ENCODE assay signal across 38 cellular contexts in the genomic region with DNA sequence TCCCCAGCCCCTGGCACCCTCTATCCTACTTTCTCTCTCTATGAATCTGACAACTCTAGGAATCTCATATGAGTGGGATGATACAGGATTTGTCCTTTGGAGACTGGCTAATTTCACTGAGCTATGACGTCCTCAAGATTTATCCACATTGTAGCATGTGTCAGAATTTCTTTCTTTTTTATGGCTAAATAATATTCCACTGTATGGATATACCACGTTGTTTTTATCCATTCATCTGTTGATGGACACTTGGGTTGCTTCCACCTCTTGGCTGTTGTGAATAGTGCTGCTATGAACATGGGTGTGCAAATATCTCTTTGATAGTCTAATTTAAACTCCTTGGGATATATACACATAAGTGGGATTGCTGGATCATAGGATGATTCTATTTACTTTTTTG.
"Had no signal": no experiment of that assay in that cellular context is flagged by ENCODE, and none has a peak within 500 bp of the region (broad histone marks: within the 10 kb centered on the region; RNA-seq: fewer than 3 reads in every experiment).

No MANE protein-coding gene starts in this region.

- H3K4me1 Mint-ChIP-seq: activated naive CD4-positive, alpha-beta T cell treated with anti-CD3 and anti-CD28 coated beads, Interleukin-2, amount 10 ng/mL, durations not matched to agents 7 days and 5 days; activated naive CD4-positive, alpha-beta T cell treated with anti-CD3 and anti-CD28 coated beads, Interleukin-2, amount 50 U/mL, for 24 hours; activated naive CD8-positive, alpha-beta T cell treated with anti-CD3 and anti-CD28 coated beads for 36 hours; activated naive CD8-positive, alpha-beta T cell treated with anti-CD3 and anti-CD28 coated beads, Interleukin-2, amount 10 ng/mL, durations not matched to agents 7 days and 5 days; activated naive CD8-positive, alpha-beta T cell treated with anti-CD3 and anti-CD28 coated beads, Interleukin-2, amount 50 U/mL, for 24 hours; activated T-helper 17 cell treated with anti-CD3 and anti-CD28 coated beads, Interleukin-2, amount 50 U/mL, for 72 hours; brain; central memory CD8-positive, alpha-beta T cell had no signal

- H3K27ac ChIP-seq: adrenal gland, ascending aorta, body of pancreas, brain microvascular endothelial cell, breast epithelium, cardiac muscle cell, colonic mucosa had no signal

- H3K4me3 Mint-ChIP-seq: activated naive CD4-positive, alpha-beta T cell treated with anti-CD3 and anti-CD28 coated beads for 36 hours; activated naive CD4-positive, alpha-beta T cell treated with anti-CD3 and anti-CD28 coated beads, Interleukin-2, amount 10 ng/mL, durations not matched to agents 7 days and 5 days; activated naive CD4-positive, alpha-beta T cell treated with anti-CD3 and anti-CD28 coated beads, Interleukin-2, amount 50 U/mL, for 24 hours; activated naive CD8-positive, alpha-beta T cell; activated naive CD8-positive, alpha-beta T cell treated with anti-CD3 and anti-CD28 coated beads for 36 hours; activated naive CD8-positive, alpha-beta T cell treated with anti-CD3 and anti-CD28 coated beads, Interleukin-2, amount 10 ng/mL, durations not matched to agents 7 days and 5 days; activated naive CD8-positive, alpha-beta T cell treated with anti-CD3 and anti-CD28 coated beads, Interleukin-2, amount 50 U/mL, for 24 hours; activated T-cell treated with anti-CD3 and anti-CD28 coated beads, Interleukin-2, amount 50 U/mL, for 72 hours; activated T-helper 1 cell treated with anti-CD3 and anti-CD28 coated beads, Interleukin-12 subunit alpha, Interleukin-12 subunit beta, Interleukin-2, Interleukin-4 antibody, amounts not matched to agents 30 ng/mL and 10 ng/mL and 1 ng/mL, durations not matched to agents 14 hours and 24 hours and 36 hours; activated T-helper 17 cell treated with anti-CD3 and anti-CD28 coated beads, Interleukin-2, amount 50 U/mL, for 72 hours; brain; central memory CD8-positive, alpha-beta T cell had no signal

- H3K27me3 Mint-ChIP-seq: activated naive CD4-positive, alpha-beta T cell treated with anti-CD3 and anti-CD28 coated beads, Interleukin-2, amount 50 U/mL, for 24 hours; activated naive CD8-positive, alpha-beta T cell; activated naive CD8-positive, alpha-beta T cell treated with anti-CD3 and anti-CD28 coated beads for 36 hours; activated naive CD8-positive, alpha-beta T cell treated with anti-CD3 and anti-CD28 coated beads, Interleukin-2, amount 50 U/mL, for 24 hours had no signal

- ATAC-seq: activated naive CD4-positive, alpha-beta T cell treated with anti-CD3 and anti-CD28 coated beads, Interleukin-2, amount 50 U/mL, for 72 hours; activated naive CD8-positive, alpha-beta T cell treated with anti-CD3 and anti-CD28 coated beads, Interleukin-2, amount 50 U/mL, for 24 hours; activated T-cell treated with anti-CD3 and anti-CD28 coated beads, Interleukin-2, amount 50 U/mL, for 72 hours; activated T-helper 17 cell treated with anti-CD3 and anti-CD28 coated beads, Interleukin-2, amount 50 U/mL, for 72 hours; body of pancreas had no signal

- H3K27me3 ChIP-seq: adrenal gland, ascending aorta, body of pancreas, brain microvascular endothelial cell, breast epithelium, cardiac muscle cell, colonic mucosa had no signal

- H3K36me3 Mint-ChIP-seq: activated naive CD4-positive, alpha-beta T cell treated with anti-CD3 and anti-CD28 coated beads, Interleukin-2, amount 10 ng/mL, durations not matched to agents 7 days and 5 days; activated naive CD8-positive, alpha-beta T cell treated with anti-CD3 and anti-CD28 coated beads for 36 hours; activated naive CD8-positive, alpha-beta T cell treated with anti-CD3 and anti-CD28 coated beads, Interleukin-2, amount 10 ng/mL, durations not matched to agents 7 days and 5 days had no signal

- H3K4me1 ChIP-seq: ascending aorta, breast epithelium, colonic mucosa had no signal

- DNase-seq: activated effector memory CD4-positive, alpha-beta T cell treated with anti-CD3 and anti-CD28 coated beads, Interleukin-2, amount 50 U/mL, for 16 hours; activated effector memory CD4-positive, alpha-beta T cell treated with Interleukin-2 at 50 U/mL for 16 hours; activated gamma-delta T cell; activated gamma-delta T cell treated with Interleukin-2 at 50 U/mL for 16 hours; activated naive CD4-positive, alpha-beta T cell; activated naive CD4-positive, alpha-beta T cell treated with anti-CD3 and anti-CD28 coated beads for 36 hours; activated naive CD4-positive, alpha-beta T cell treated with anti-CD3 and anti-CD28 coated beads, Interleukin-2, amount 10 ng/mL, durations not matched to agents 7 days and 5 days; activated naive CD4-positive, alpha-beta T cell treated with anti-CD3 and anti-CD28 coated beads, Interleukin-2, amount 50 U/mL, for 16 hours; activated naive CD4-positive, alpha-beta T cell treated with Interleukin-2 at 50 U/mL for 16 hours; activated naive CD8-positive, alpha-beta T cell treated with anti-CD3 and anti-CD28 coated beads for 36 hours; activated naive CD8-positive, alpha-beta T cell treated with anti-CD3 and anti-CD28 coated beads, Interleukin-2, amount 10 ng/mL, durations not matched to agents 7 days and 5 days; activated naive CD8-positive, alpha-beta T cell treated with anti-CD3 and anti-CD28 coated beads, Interleukin-2, amount 50 U/mL, for 24 hours; activated T-cell treated with anti-CD3 and anti-CD28 coated beads, Interleukin-2, amount 50 U/mL, for 48 hours; activated T-cell treated with anti-CD3 and anti-CD28 coated beads, Interleukin-2, amount 50 U/mL, for 72 hours; amniotic stem cell; amygdala; anterior cingulate cortex; body of pancreas; brain microvascular endothelial cell; caudate nucleus; central memory CD4-positive, alpha-beta T cell; cerebellar nuclear complex; colonic mucosa had no signal

- H3K36me3 ChIP-seq: adrenal gland, ascending aorta, brain microvascular endothelial cell, breast epithelium, cardiac muscle cell, colonic mucosa had no signal

- H3K4me3 ChIP-seq: adrenal gland, ascending aorta, body of pancreas, breast epithelium, cardiac muscle cell, colonic mucosa had no signal

- H3K9me3 ChIP-seq: adrenal gland, body of pancreas, colonic mucosa had no signal

- H3K27ac Mint-ChIP-seq: activated naive CD4-positive, alpha-beta T cell treated with anti-CD3 and anti-CD28 coated beads for 36 hours; activated naive CD4-positive, alpha-beta T cell treated with anti-CD3 and anti-CD28 coated beads, Interleukin-2, amount 10 ng/mL, durations not matched to agents 7 days and 5 days; activated naive CD4-positive, alpha-beta T cell treated with anti-CD3 and anti-CD28 coated beads, Interleukin-2, amount 50 U/mL, for 24 hours; activated naive CD4-positive, alpha-beta T cell treated with anti-CD3 and anti-CD28 coated beads, Interleukin-2, amount 50 U/mL, for 72 hours; activated naive CD8-positive, alpha-beta T cell; activated naive CD8-positive, alpha-beta T cell treated with anti-CD3 and anti-CD28 coated beads for 36 hours; activated naive CD8-positive, alpha-beta T cell treated with anti-CD3 and anti-CD28 coated beads, Interleukin-2, amount 10 ng/mL, durations not matched to agents 7 days and 5 days; activated naive CD8-positive, alpha-beta T cell treated with anti-CD3 and anti-CD28 coated beads, Interleukin-2, amount 50 U/mL, for 24 hours; activated T-cell treated with anti-CD3 and anti-CD28 coated beads, Interleukin-2, amount 50 U/mL, for 72 hours; activated T-helper 1 cell treated with anti-CD3 and anti-CD28 coated beads, Interleukin-12 subunit alpha, Interleukin-12 subunit beta, Interleukin-2, Interleukin-4 antibody, amounts not matched to agents 30 ng/mL and 10 ng/mL and 1 ng/mL, durations not matched to agents 14 hours and 24 hours and 36 hours; activated T-helper 17 cell treated with anti-CD3 and anti-CD28 coated beads, Interleukin-2, amount 50 U/mL, for 72 hours; activated T-helper 2 cell treated with anti-CD3 and anti-CD28 coated beads, Interferon-gamma antibody, Interleukin-2, Interleukin-4, amounts not matched to agents 10 μg/mL and 5 μg/mL and 100 μg/mL, durations not matched to agents 14 hours and 24 hours and 36 hours; brain had no signal

- H3K9me3 Mint-ChIP-seq: activated naive CD4-positive, alpha-beta T cell treated with anti-CD3 and anti-CD28 coated beads, Interleukin-2, amount 50 U/mL, for 24 hours had no signal

- FAIRE-seq: astrocyte, bronchial epithelial cell, colon had no signal
